Comparison of ENCODE assay signal across 24 cellular contexts in the genomic region with DNA sequence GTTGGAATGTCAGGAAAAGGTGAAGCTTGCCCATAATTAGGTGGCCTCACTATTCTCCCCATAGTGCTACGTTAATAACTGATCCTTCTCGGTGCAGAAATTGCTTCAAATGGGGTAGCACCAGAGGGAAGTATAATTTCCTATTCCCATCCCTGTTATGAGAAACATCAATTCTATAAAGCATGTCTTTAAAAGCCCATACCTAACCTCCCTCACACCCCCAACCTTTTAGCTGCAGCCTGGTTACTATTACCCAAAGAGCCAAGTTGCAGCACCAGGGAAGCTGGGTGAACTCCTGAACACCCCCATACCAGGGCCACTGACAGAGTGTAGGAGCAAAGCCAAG. TPM values are rescaled to one million over a fixed set of nuclear protein-coding genes. Genes with fewer than 3 reads are reported as not detected.
"Had no signal": no experiment of that assay in that cellular context is flagged by ENCODE, and none has a peak within 500 bp of the region (broad histone marks: within the 10 kb centered on the region; RNA-seq: fewer than 3 reads in every experiment).

No MANE protein-coding gene starts in this region.

- H3K27me3 ChIP-seq: foreskin keratinocyte, left lung, neutrophil, ovary, thyroid gland, upper lobe of right lung had no signal

- H3K4me3 Mint-ChIP-seq: activated naive CD8-positive, alpha-beta T cell treated with anti-CD3 and anti-CD28 coated beads for 36 hours; endodermal cell; nephron had no signal

- H3K27ac Mint-ChIP-seq: activated naive CD8-positive, alpha-beta T cell treated with anti-CD3 and anti-CD28 coated beads for 36 hours; endodermal cell; nephron had no signal

- DNase-seq: activated CD4-positive, alpha-beta T cell treated with anti-CD3 and anti-CD28 coated beads, Interleukin-2, amount 50 U/mL, for 1 hour; activated CD4-positive, CD25-positive, alpha-beta regulatory T cell treated with anti-CD3 and anti-CD28 coated beads, Interleukin-2, amount 50 U/mL, for 72 hours; activated naive CD4-positive, alpha-beta T cell; activated naive CD8-positive, alpha-beta T cell treated with anti-CD3 and anti-CD28 coated beads for 36 hours; activated T-cell treated with anti-CD3 and anti-CD28 coated beads, Interleukin-2, amount 50 U/mL, for 1 hour; cortex of kidney; endodermal cell; kidney glomerular epithelial cell; left lung; ovary; right cardiac atrium; stimulated activated CD4-positive, alpha-beta T cell treated with anti-CD3 and anti-CD28 coated beads, Interleukin-12 subunit alpha, Interleukin-12 subunit beta, amount 100 ng/mL, for 4 hours; stimulated activated CD4-positive, alpha-beta T cell treated with anti-CD3 and anti-CD28 coated beads, Interleukin-1b, Interleukin-23, amount 100 ng/mL, for 48 hours; stimulated activated naive CD4-positive, alpha-beta T cell; thyroid gland; upper lobe of right lung; WERI-Rb-1 had no signal

- H3K4me1 ChIP-seq: upper lobe of right lung had no signal

- H3K27ac ChIP-seq: foreskin keratinocyte, left lung, ovary, thyroid gland, upper lobe of right lung, WERI-Rb-1 had no signal

- H3K36me3 ChIP-seq: ovary had no signal

- H3K4me1 Mint-ChIP-seq: nephron had no signal

- H3K9me3 ChIP-seq: left lung, neutrophil, ovary, thyroid gland, upper lobe of right lung had no signal

- H3K4me3 ChIP-seq: left lung, ovary, thyroid gland, upper lobe of right lung had no signal

- H3K27me3 Mint-ChIP-seq: activated naive CD8-positive, alpha-beta T cell treated with anti-CD3 and anti-CD28 coated beads for 36 hours had no signal

- H3K9me3 Mint-ChIP-seq: activated naive CD8-positive, alpha-beta T cell treated with anti-CD3 and anti-CD28 coated beads for 36 hours; activated T-helper 2 cell treated with anti-CD3 and anti-CD28 coated beads, Interferon-gamma antibody, Interleukin-2, Interleukin-4, amounts not matched to agents 10 μg/mL and 5 μg/mL and 100 μg/mL, durations not matched to agents 14 hours and 24 hours and 36 hours; endodermal cell; nephron had no signal

- ATAC-seq: foreskin keratinocyte, left lung, right cardiac atrium, SK-N-SH treated with all-trans-retinoic acid at 6 μM for 48 hours, upper lobe of right lung had no signal

RNA-seq across cellular contexts. Expression of gene REM2, which starts 20.7 kb away (rescaled TPM):
- total RNA-seq: bronchial epithelial cell, glomerular endothelial cell had no signal
